In genomic region chr7:75054744-75055527, GRCh38 we compare ENCODE assay signal across 10 cellular contexts. TPM values are rescaled to one million over a fixed set of nuclear protein-coding genes. Genes with fewer than 3 reads are reported as not detected.
DNase-seq lines count a peak whose midpoint lies in the region; ATAC-seq, FAIRE-seq and TF ChIP-seq lines count a peak whose summit lies in the region.
"Had no signal": no experiment of that assay in that cellular context is flagged by ENCODE, and none has a peak within 500 bp of the region (broad histone marks: within the 10 kb centered on the region; RNA-seq: fewer than 3 reads in every experiment).

No MANE protein-coding gene starts in this region.

- no peak for TF ChIP-seq POLR2A in H54 (IDR thresholded peaks at IDR 0.05; ENCODE audit: low read depth, low read length)

- peak; percentile 85 for DNase-seq in H54 (ENCODE audit: insufficient read length, low spot score)
- DNase-seq in chondrocyte (ENCODE audit: low spot score), result no peak
- DNase-seq in islet precursor cell, result peak; percentile 81
- no peak for DNase-seq in NCI-H128 (lab: John Stamatoyannopoulos, UW; ENCODE audit: unreplicated experiment)
- no peak for DNase-seq in cortex of kidney (lab: John Stamatoyannopoulos, UW)
- DNase-seq in activated effector memory CD4-positive, alpha-beta T cell treated with Interleukin-2 at 50 U/mL for 16 hours, result no peak

- H3K36me3 Mint-ChIP-seq in chondrocyte (ENCODE audit: low read depth), result peaks cover 24% of the 10 kb centered on the region

- TF ChIP-seq CTCF in chondrocyte (IDR thresholded peaks at IDR 0.05), result no peak

- H3K4me3 ChIP-seq in skin epidermis, result no peak overlapping the region
- H3K4me3 ChIP-seq: K562 had no signal

- FAIRE-seq in H54 (lab: Jason Lieb, UNC), result no peak
- FAIRE-seq: H1 had no signal

- H3K9me3 Mint-ChIP-seq in chondrocyte (ENCODE audit: low read depth), result no peaks in the 10 kb centered on the region

- H3K27ac Mint-ChIP-seq in chondrocyte (ENCODE audit: unreplicated experiment), result peak overlapping the region; percentile 87

- no peak for ATAC-seq in HG02938 (IDR thresholded peaks at IDR 0.05; ENCODE audit: unreplicated experiment)
- ATAC-seq: K562 had no signal

- peaks cover 35% of the 10 kb centered on the region for H3K4me1 Mint-ChIP-seq in chondrocyte (ENCODE audit: low read depth)

- H3K27me3 Mint-ChIP-seq in chondrocyte (ENCODE audit: low read depth), result no peaks in the 10 kb centered on the region

- H3K4me3 Mint-ChIP-seq in chondrocyte (ENCODE audit: unreplicated experiment), result no peak overlapping the region

- peak overlapping the region in 13 of 21 experiments; percentile 1 to 78 (median 39) for H3K27ac ChIP-seq in skin epidermis

RNA-seq across cellular contexts. Expression of gene RCC1L, which starts 18.7 kb away (rescaled TPM):
- total RNA-seq in chondrocyte, result 33.0 to 43.4 TPM (median 33.7 TPM) in 3 replicates

RNA-seq across cellular contexts. Expression of gene GTF2IRD2B, which starts 37.5 kb away (rescaled TPM):
- total RNA-seq in chondrocyte, result 17.8 to 21.9 TPM (median 19.6 TPM) in 3 replicates

Comparison
In these comparisons a context has a peak if more than half of its experiments do, and no peak if none do; other contexts are left out.
1. DNase-seq: peak in H54 (single experiment) and islet precursor cell (single experiment); none in chondrocyte (single experiment), NCI-H128 (single experiment), cortex of kidney (single experiment) and activated effector memory CD4-positive, alpha-beta T cell treated with Interleukin-2 at 50 U/mL for 16 hours (single experiment).